15 cellular contexts compared by ENCODE assay signal in genomic region chrX:124231454-124231853, GRCh38.
DNase-seq lines count a peak whose midpoint lies in the region; ATAC-seq and TF ChIP-seq lines count a peak whose summit lies in the region.
"Had no signal": no experiment of that assay in that cellular context is flagged by ENCODE, and none has a peak within 500 bp of the region (broad histone marks: within the 10 kb centered on the region; RNA-seq: fewer than 3 reads in every experiment).

No MANE protein-coding gene starts in this region.

- no peak for TF ChIP-seq EP300 in sigmoid colon (IDR thresholded peaks at IDR 0.05)

- no peaks in the 10 kb centered on the region for H3K4me1 ChIP-seq in heart right ventricle
- peaks cover 47% of the 10 kb centered on the region for H3K4me1 ChIP-seq in HUES6 (ENCODE audit: control insufficient read depth, insufficient read depth, low read length)
- peaks cover 0 to 24% (median 7%) of the 10 kb centered on the region in 4 donors for H3K4me1 ChIP-seq in sigmoid colon

- H3K27me3 ChIP-seq in heart right ventricle (no peaks in the 10 kb centered on the region), HUES6 (ENCODE audit: control insufficient read depth, insufficient read depth, low read length) (peaks cover 23% of the 10 kb centered on the region; the same call in 1 of the 2 replicates), sigmoid colon (no peaks in the 10 kb centered on the region)

- H3K4me3 ChIP-seq in heart right ventricle (no peak overlapping the region), HUES6 (ENCODE audit: low read depth, low read length) (0 out of 2 replicates have a peak overlapping the region, but pooled peaks have one; percentile 24), sigmoid colon (no peak overlapping the region)

- intact Hi-C loops in heart right ventricle (cut with DNase I), result no loop called here
- intact Hi-C loops in Right ventricle myocardium inferior (cut with DNase I), result no loop called here
- intact Hi-C loops in sigmoid colon (cut with DNase I), result no loop called here

- H3K9me3 ChIP-seq in heart right ventricle (no peaks in the 10 kb centered on the region), HUES6 (ENCODE audit: control insufficient read depth, insufficient read depth, low read depth, low read length) (no peaks in the 10 kb centered on the region), sigmoid colon (no peaks in the 10 kb centered on the region)

- TF ChIP-seq POLR2A in sigmoid colon (IDR thresholded peaks at IDR 0.05), result no peak

- ATAC-seq in heart right ventricle (peak in 5 of 8 donors; percentile 59 to 87 (median 61)), Right ventricle myocardium inferior (no peak), HG02840 (IDR thresholded peaks at IDR 0.05; ENCODE audit: low FRiP score, unreplicated experiment) (no peak), HG03457 (IDR thresholded peaks at IDR 0.05; ENCODE audit: unreplicated experiment) (no peak)

- no peak for DNase-seq in heart right ventricle
- DNase-seq in Right ventricle myocardium inferior (ENCODE audit: missing footprints), result no peak
- DNase-seq in astrocyte of the hippocampus (ENCODE audit: low read depth, low spot score), result peak; percentile 20
- DNase-seq in sigmoid colon, result no peak
- DNase-seq: ACHN; CD4-positive, alpha-beta T cell; HCEC 1CT; NCI-H1436 treated with DMSO at 0.1 percent for 48 hours; NCI-H2081 treated with DMSO at 0.1 percent for 48 hours; NCI-H2227 treated with DMSO at 0.1 percent for 48 hours; NCI-H774; SW 1271 had no signal

- TF ChIP-seq CTCF in heart right ventricle (IDR thresholded peaks at IDR 0.05), result no peak
- TF ChIP-seq CTCF in sigmoid colon (IDR thresholded peaks at IDR 0.05), result no peak

- H3K27ac ChIP-seq in heart right ventricle (no peak overlapping the region), HUES6 (ENCODE audit: low read depth, low read length) (no peak overlapping the region), sigmoid colon (peak overlapping the region in 3 of 4 donors; percentile 12 to 42 (median 42))

- no peaks in the 10 kb centered on the region for H3K36me3 ChIP-seq in heart right ventricle
- H3K36me3 ChIP-seq in HUES6 (ENCODE audit: control insufficient read depth, insufficient read depth, low read length), result no peaks in the 10 kb centered on the region
- H3K36me3 ChIP-seq in sigmoid colon, result no peaks in the 10 kb centered on the region

- 58 to 66% methylated on average over 2 of the region's 2 CpGs for WGBS in heart right ventricle, 2 donors
- 85 to 86% methylated on average over 2 of the region's 2 CpGs for WGBS in sigmoid colon, 2 donors

- H3K9ac ChIP-seq in HUES6 (ENCODE audit: low read length), result peak overlapping the region; percentile 7

Comparison
In these comparisons a context has a peak if more than half of its experiments do, and no peak if none do; other contexts are left out.
1. ATAC-seq: peak in heart right ventricle (5 of 8); none in Right ventricle myocardium inferior (single experiment), HG02840 (single experiment) and HG03457 (single experiment).
2. H3K27ac ChIP-seq: peak in sigmoid colon (3 of 4); none in heart right ventricle (0 of 10) and HUES6 (single experiment).